In genomic region chr12:124385219-124385969, GRCh38 we compare ENCODE assay signal across 2 cellular contexts.
TF ChIP-seq lines count a peak whose summit lies in the region.

No MANE protein-coding gene starts in this region.

TF ChIP-seq in endothelial cell of umbilical vein, 7 proteins besides CTCF, POLR2A, EP300 and RAD21:
- TF ChIP-seq POLR2AphosphoS5 (IDR thresholded peaks at IDR 0.05; ENCODE audit: insufficient read depth, low read depth, low read length) (peak; percentile 49), MAX (IDR thresholded peaks at IDR 0.05; ENCODE audit: insufficient read depth, insufficient read length) (no peak)

TF ChIP-seq in HepG2, 621 proteins besides CTCF, POLR2A, EP300 and RAD21 (continued from another document):
- TF ChIP-seq E2F1 (CRISPR knock-in tag; IDR thresholded peaks at IDR 0.05) (no peak), TOPORS (CRISPR knock-in tag; IDR thresholded peaks at IDR 0.05) (no peak), ZNF136 (CRISPR knock-in tag; IDR thresholded peaks at IDR 0.05; ENCODE audit: low read depth) (no peak), SALL2 (CRISPR knock-in tag; IDR thresholded peaks at IDR 0.05) (no peak), PRMT3 (CRISPR knock-in tag; IDR thresholded peaks at IDR 0.05; ENCODE audit: borderline replicate concordance, low read depth) (no peak), TAF15 (IDR thresholded peaks at IDR 0.05; ENCODE audit: low read depth, low read length, poor library complexity, severe bottlenecking) (no peak), CCAR2 (optimal IDR thresholded peaks at IDR 0.05; ENCODE audit: low read depth, low read length) (no peak), KDM3A (CRISPR knock-in tag; IDR thresholded peaks at IDR 0.05; ENCODE audit: low read depth) (no peak), GABPA (IDR thresholded peaks at IDR 0.05; ENCODE audit: low read depth, low read length) (no peak), GABPA (CRISPR knock-in tag; IDR thresholded peaks at IDR 0.05; ENCODE audit: low read depth) (no peak), ZNF746 (CRISPR knock-in tag; IDR thresholded peaks at IDR 0.05) (no peak), LRRFIP1 (CRISPR knock-in tag; conservative IDR thresholded peaks at IDR 0.05) (no peak), ZSCAN20 (CRISPR knock-in tag; IDR thresholded peaks at IDR 0.05; ENCODE audit: borderline replicate concordance) (no peak), RAD51 (IDR thresholded peaks at IDR 0.05; ENCODE audit: borderline replicate concordance) (no peak)
